In the genomic region with DNA sequence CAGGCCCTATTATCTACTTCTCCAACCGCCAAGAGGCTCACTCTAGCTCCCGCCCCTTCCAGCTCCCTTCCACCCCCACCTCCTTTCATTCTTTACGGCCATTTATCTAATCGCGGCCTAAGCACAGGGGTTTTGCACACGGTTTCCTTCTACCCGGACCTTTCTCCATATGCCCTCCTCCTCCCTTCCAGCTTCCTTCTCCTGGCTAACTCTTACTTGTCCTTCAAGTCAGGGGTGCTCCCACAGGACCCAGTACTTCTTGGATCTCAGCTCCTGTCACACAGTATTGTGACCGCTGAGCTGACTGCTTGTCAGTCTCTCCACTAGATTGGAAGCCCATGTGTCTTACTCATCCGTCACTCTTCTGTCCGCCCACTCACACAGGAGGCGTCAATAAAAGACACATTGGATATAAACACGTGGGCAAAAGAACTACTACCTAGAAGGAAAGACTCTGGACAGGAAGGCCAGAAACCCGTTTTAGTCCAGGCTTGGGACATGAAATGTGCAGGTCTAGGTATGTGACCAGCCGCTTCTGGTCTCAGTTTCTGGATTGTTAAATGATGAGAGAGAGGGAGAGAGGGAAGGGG, we compare ENCODE assay signal across 2 cellular contexts.
TF ChIP-seq lines count a peak whose summit lies in the region.

No MANE protein-coding gene starts in this region.

TF ChIP-seq in IMR-90, 13 proteins besides CTCF, POLR2A, EP300 and RAD21:
- no peak for TF ChIP-seq MAZ (IDR thresholded peaks at IDR 0.05; ENCODE audit: borderline replicate concordance, low read depth, low read length)
- TF ChIP-seq BHLHE40 (IDR thresholded peaks at IDR 0.05; ENCODE audit: low read depth, low read length) = no peak
- TF ChIP-seq USF2 (IDR thresholded peaks at IDR 0.05; ENCODE audit: low read depth, low read length) = no peak
- no peak for TF ChIP-seq CHD1 (IDR thresholded peaks at IDR 0.05; ENCODE audit: low read depth, low read length)
- TF ChIP-seq NFE2L2 (IDR thresholded peaks at IDR 0.05; ENCODE audit: low read depth, low read length) = no peak
- TF ChIP-seq SMC3 (IDR thresholded peaks at IDR 0.05; ENCODE audit: low read depth, low read length) = no peak
- no peak for TF ChIP-seq RCOR1 (IDR thresholded peaks at IDR 0.05; ENCODE audit: insufficient replicate concordance, low read length)
- no peak for TF ChIP-seq FOS (IDR thresholded peaks at IDR 0.05; ENCODE audit: low read depth, low read length)
- no peak for TF ChIP-seq MXI1 (IDR thresholded peaks at IDR 0.05; ENCODE audit: borderline replicate concordance, low read depth, low read length)
- TF ChIP-seq, protein P1, sequence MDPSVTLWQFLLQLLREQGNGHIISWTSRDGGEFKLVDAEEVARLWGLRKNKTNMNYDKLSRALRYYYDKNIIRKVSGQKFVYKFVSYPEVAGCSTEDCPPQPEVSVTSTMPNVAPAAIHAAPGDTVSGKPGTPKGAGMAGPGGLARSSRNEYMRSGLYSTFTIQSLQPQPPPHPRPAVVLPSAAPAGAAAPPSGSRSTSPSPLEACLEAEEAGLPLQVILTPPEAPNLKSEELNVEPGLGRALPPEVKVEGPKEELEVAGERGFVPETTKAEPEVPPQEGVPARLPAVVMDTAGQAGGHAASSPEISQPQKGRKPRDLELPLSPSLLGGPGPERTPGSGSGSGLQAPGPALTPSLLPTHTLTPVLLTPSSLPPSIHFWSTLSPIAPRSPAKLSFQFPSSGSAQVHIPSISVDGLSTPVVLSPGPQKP (IDR thresholded peaks at IDR 0.05; ENCODE audit: borderline replicate concordance, low read depth, low read length) = no peak
- no peak for TF ChIP-seq RFX5 (IDR thresholded peaks at IDR 0.05; ENCODE audit: low read depth, low read length)

TF ChIP-seq in GM12878, 131 proteins besides CTCF, POLR2A, EP300 and RAD21:
- TF ChIP-seq PKNOX1 (IDR thresholded peaks at IDR 0.05) (no peak), CREB1 (IDR thresholded peaks at IDR 0.05; ENCODE audit: low read depth) (no peak), ZBED1 (IDR thresholded peaks at IDR 0.05; ENCODE audit: borderline replicate concordance) (no peak), BHLHE40 (IDR thresholded peaks at IDR 0.05; ENCODE audit: borderline replicate concordance in 1 of 2, low read depth in 2 of 2, low read length in 1 of 2) (no peak), MLLT1 (IDR thresholded peaks at IDR 0.05) (no peak), MYB (IDR thresholded peaks at IDR 0.05; ENCODE audit: borderline replicate concordance, low read depth, low read length) (no peak), GABPA (IDR thresholded peaks at IDR 0.05; ENCODE audit: low read depth) (no peak), EED (IDR thresholded peaks at IDR 0.05; ENCODE audit: low read depth) (no peak), NBN (IDR thresholded peaks at IDR 0.05) (no peak), CEBPB (IDR thresholded peaks at IDR 0.05; ENCODE audit: borderline replicate concordance in 1 of 2, low read depth in 2 of 2, low read length in 2 of 2) (no peak), ATF7 (IDR thresholded peaks at IDR 0.05; ENCODE audit: low read depth) (no peak), SREBF1 (IDR thresholded peaks at IDR 0.05; ENCODE audit: low read length) (no peak), ZNF622 (IDR thresholded peaks at IDR 0.05) (no peak), MAX (IDR thresholded peaks at IDR 0.05; ENCODE audit: low read depth, low read length) (no peak), HDAC2 (IDR thresholded peaks at IDR 0.05) (no peak)
- TF ChIP-seq, protein P2, sequence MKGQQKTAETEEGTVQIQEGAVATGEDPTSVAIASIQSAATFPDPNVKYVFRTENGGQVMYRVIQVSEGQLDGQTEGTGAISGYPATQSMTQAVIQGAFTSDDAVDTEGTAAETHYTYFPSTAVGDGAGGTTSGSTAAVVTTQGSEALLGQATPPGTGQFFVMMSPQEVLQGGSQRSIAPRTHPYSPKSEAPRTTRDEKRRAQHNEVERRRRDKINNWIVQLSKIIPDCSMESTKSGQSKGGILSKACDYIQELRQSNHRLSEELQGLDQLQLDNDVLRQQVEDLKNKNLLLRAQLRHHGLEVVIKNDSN (IDR thresholded peaks at IDR 0.05; ENCODE audit: borderline replicate concordance, extremely low read length, insufficient read depth, low read depth, low read length) = no peak
- TF ChIP-seq, protein P3, sequence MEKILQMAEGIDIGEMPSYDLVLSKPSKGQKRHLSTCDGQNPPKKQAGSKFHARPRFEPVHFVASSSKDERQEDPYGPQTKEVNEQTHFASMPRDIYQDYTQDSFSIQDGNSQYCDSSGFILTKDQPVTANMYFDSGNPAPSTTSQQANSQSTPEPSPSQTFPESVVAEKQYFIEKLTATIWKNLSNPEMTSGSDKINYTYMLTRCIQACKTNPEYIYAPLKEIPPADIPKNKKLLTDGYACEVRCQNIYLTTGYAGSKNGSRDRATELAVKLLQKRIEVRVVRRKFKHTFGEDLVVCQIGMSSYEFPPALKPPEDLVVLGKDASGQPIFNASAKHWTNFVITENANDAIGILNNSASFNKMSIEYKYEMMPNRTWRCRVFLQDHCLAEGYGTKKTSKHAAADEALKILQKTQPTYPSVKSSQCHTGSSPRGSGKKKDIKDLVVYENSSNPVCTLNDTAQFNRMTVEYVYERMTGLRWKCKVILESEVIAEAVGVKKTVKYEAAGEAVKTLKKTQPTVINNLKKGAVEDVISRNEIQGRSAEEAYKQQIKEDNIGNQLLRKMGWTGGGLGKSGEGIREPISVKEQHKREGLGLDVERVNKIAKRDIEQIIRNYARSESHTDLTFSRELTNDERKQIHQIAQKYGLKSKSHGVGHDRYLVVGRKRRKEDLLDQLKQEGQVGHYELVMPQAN (conservative IDR thresholded peaks at IDR 0.05) = no peak
- TF ChIP-seq, protein P4, sequence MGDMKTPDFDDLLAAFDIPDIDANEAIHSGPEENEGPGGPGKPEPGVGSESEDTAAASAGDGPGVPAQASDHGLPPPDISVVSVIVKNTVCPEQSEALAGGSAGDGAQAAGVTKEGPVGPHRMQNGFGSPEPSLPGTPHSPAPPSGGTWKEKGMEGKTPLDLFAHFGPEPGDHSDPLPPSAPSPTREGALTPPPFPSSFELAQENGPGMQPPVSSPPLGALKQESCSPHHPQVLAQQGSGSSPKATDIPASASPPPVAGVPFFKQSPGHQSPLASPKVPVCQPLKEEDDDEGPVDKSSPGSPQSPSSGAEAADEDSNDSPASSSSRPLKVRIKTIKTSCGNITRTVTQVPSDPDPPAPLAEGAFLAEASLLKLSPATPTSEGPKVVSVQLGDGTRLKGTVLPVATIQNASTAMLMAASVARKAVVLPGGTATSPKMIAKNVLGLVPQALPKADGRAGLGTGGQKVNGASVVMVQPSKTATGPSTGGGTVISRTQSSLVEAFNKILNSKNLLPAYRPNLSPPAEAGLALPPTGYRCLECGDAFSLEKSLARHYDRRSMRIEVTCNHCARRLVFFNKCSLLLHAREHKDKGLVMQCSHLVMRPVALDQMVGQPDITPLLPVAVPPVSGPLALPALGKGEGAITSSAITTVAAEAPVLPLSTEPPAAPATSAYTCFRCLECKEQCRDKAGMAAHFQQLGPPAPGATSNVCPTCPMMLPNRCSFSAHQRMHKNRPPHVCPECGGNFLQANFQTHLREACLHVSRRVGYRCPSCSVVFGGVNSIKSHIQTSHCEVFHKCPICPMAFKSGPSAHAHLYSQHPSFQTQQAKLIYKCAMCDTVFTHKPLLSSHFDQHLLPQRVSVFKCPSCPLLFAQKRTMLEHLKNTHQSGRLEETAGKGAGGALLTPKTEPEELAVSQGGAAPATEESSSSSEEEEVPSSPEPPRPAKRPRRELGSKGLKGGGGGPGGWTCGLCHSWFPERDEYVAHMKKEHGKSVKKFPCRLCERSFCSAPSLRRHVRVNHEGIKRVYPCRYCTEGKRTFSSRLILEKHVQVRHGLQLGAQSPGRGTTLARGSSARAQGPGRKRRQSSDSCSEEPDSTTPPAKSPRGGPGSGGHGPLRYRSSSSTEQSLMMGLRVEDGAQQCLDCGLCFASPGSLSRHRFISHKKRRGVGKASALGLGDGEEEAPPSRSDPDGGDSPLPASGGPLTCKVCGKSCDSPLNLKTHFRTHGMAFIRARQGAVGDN (IDR thresholded peaks at IDR 0.05) = no peak
